ENCODE assay signal across 8 cellular contexts in genomic region chr1:203338335-203339036, GRCh38. TPM values are rescaled to one million over a fixed set of nuclear protein-coding genes. Genes with fewer than 3 reads are reported as not detected.
DNase-seq lines count a peak whose midpoint lies in the region; ATAC-seq and TF ChIP-seq lines count a peak whose summit lies in the region.

No MANE protein-coding gene starts in this region.

- peaks cover 81% of the 10 kb centered on the region for H3K27me3 Mint-ChIP-seq in Calu3 (ENCODE audit: unreplicated experiment)
- peaks cover 4% of the 10 kb centered on the region for H3K27me3 Mint-ChIP-seq in activated T-cell treated with anti-CD3 and anti-CD28 coated beads, Interleukin-2, amount 50 U/mL, for 4 hours (ENCODE audit: low read depth)

- no peaks in the 10 kb centered on the region for H4K20me1 ChIP-seq in PC-3 (ENCODE audit: low read length)
- H4K20me1 ChIP-seq in fibroblast of lung (ENCODE audit: control insufficient read depth, extremely low read depth, insufficient read depth, low read length), result no peaks in the 10 kb centered on the region
- H4K20me1 ChIP-seq in neural cell (ENCODE audit: insufficient read depth), result no peaks in the 10 kb centered on the region

- no peaks in the 10 kb centered on the region for H3K9me3 Mint-ChIP-seq in Calu3 (ENCODE audit: low read depth, unreplicated experiment)
- H3K9me3 Mint-ChIP-seq in activated T-cell treated with anti-CD3 and anti-CD28 coated beads, Interleukin-2, amount 50 U/mL, for 4 hours, result no peaks in the 10 kb centered on the region

- CTCF ChIA-PET in Calu3 (lab: Charles Lee) (interaction anchor here (0.7 to 4.9 kb wide), 7 partner anchors 11 to 336 kb away, joined by 4 to 24 read pairs (median 9); no protein-coding TSS in a partner anchor), PC-3 (lab: Charles Lee) (interaction anchor here (0.7 to 0.9 kb wide), 4 partner anchors 32 to 132 kb away, joined by 3 to 11 read pairs (median 5); no protein-coding TSS in a partner anchor)

- no TSS peak for BruUV-seq in Calu3 (replicated peaks; lab: Mats Ljungman, UMichigan)
- no TSS peak for BruUV-seq in PC-3 (replicated peaks; lab: Mats Ljungman, UMichigan)

- H3K9me3 ChIP-seq in PC-3 (ENCODE audit: low read length), result no peaks in the 10 kb centered on the region
- H3K9me3 ChIP-seq in fibroblast of lung (ENCODE audit: control insufficient read depth, insufficient read depth, low read depth, low read length), result no peaks in the 10 kb centered on the region
- H3K9me3 ChIP-seq in neural cell (ENCODE audit: low read length), result no peaks in the 10 kb centered on the region
- no peaks in the 10 kb centered on the region for H3K9me3 ChIP-seq in aorta (ENCODE audit: control insufficient read depth, low read length)

- H3K79me2 ChIP-seq in PC-3 (ENCODE audit: low read length) (no peaks in the 10 kb centered on the region), fibroblast of lung (ENCODE audit: control insufficient read depth, insufficient read depth, low read length) (no peaks in the 10 kb centered on the region), neural cell (replicated peaks; ENCODE audit: insufficient read depth, low read length) (no peaks in the 10 kb centered on the region)

- no peaks in the 10 kb centered on the region for H3K4me1 Mint-ChIP-seq in Calu3 (ENCODE audit: low read depth, unreplicated experiment)
- peaks cover 19% of the 10 kb centered on the region for H3K4me1 Mint-ChIP-seq in activated T-cell treated with anti-CD3 and anti-CD28 coated beads, Interleukin-2, amount 50 U/mL, for 4 hours (ENCODE audit: low read depth)

- no peak overlapping the region for H3K9ac ChIP-seq in PC-3 (ENCODE audit: low read length)
- no peak overlapping the region for H3K9ac ChIP-seq in fibroblast of lung (ENCODE audit: insufficient read depth, low read length)
- no peak overlapping the region for H3K9ac ChIP-seq in neural cell (ENCODE audit: low read length)

- TF ChIP-seq EP300 in neural cell (conservative IDR thresholded peaks at IDR 0.05; ENCODE audit: poor library complexity, severe bottlenecking), result no peak

- TF ChIP-seq CTCF in Calu3 (IDR thresholded peaks at IDR 0.05; ENCODE audit: unreplicated experiment) (peak; percentile 76), PC-3 (conservative IDR thresholded peaks at IDR 0.05; ENCODE audit: low read depth, low read length) (peak; percentile 78), fibroblast of lung (conservative IDR thresholded peaks at IDR 0.05 in 1 of 2, IDR thresholded peaks at IDR 0.05 in 1 of 2; ENCODE audit: low read depth in 1 of 2, low read length in 2 of 2) (peak; percentile 94 to 98), neural cell (IDR thresholded peaks at IDR 0.05; ENCODE audit: poor library complexity, severe bottlenecking) (peak; percentile 68)

- H2AFZ ChIP-seq in PC-3 (ENCODE audit: low read length) (no peak overlapping the region), fibroblast of lung (ENCODE audit: low read length) (no peak overlapping the region), neural cell (ENCODE audit: low read depth, low read length) (no peak overlapping the region)

- ATAC-seq in PC-3, result peak; percentile 35
- peak; percentile 59 to 74 for ATAC-seq in activated T-cell treated with anti-CD3 and anti-CD28 coated beads, Interleukin-2, amount 50 U/mL, for 4 hours
- peak; percentile 80 for ATAC-seq in aorta (ENCODE audit: low FRiP score)
- ATAC-seq in HG02885 (IDR thresholded peaks at IDR 0.05; ENCODE audit: poor library complexity, unreplicated experiment), result no peak

- H3K36me3 Mint-ChIP-seq in Calu3 (ENCODE audit: insufficient read depth, unreplicated experiment), result peaks cover 5% of the 10 kb centered on the region
- no peaks in the 10 kb centered on the region for H3K36me3 Mint-ChIP-seq in activated T-cell treated with anti-CD3 and anti-CD28 coated beads, Interleukin-2, amount 50 U/mL, for 4 hours (ENCODE audit: insufficient read depth)

- H3K4me1 ChIP-seq in PC-3 (ENCODE audit: insufficient read depth, low read length), result no peaks in the 10 kb centered on the region; the same call in 1 of the 2 replicates
- no peaks in the 10 kb centered on the region for H3K4me1 ChIP-seq in fibroblast of lung (ENCODE audit: control insufficient read depth, extremely low read depth, insufficient read depth, low read length)
- no peaks in the 10 kb centered on the region for H3K4me1 ChIP-seq in aorta (ENCODE audit: control insufficient read depth in 1 of 2, insufficient read depth in 2 of 2, low read length in 2 of 2)

- no peak overlapping the region for H3K4me3 Mint-ChIP-seq in Calu3 (ENCODE audit: low read depth, unreplicated experiment)
- H3K4me3 Mint-ChIP-seq in activated T-cell treated with anti-CD3 and anti-CD28 coated beads, Interleukin-2, amount 50 U/mL, for 4 hours, result no peak overlapping the region

- H3K9me2 ChIP-seq in PC-3 (replicated peaks; ENCODE audit: low read length) (no peaks in the 10 kb centered on the region), neural cell (ENCODE audit: insufficient read depth, low read length) (no peaks in the 10 kb centered on the region)

- peak; percentile 54 for DNase-seq in Calu3
- DNase-seq in HT-29 (ENCODE audit: low spot score), result peak; percentile 65
- DNase-seq in PC-3, result peak; percentile 73
- DNase-seq in activated T-cell treated with anti-CD3 and anti-CD28 coated beads, Interleukin-2, amount 50 U/mL, for 4 hours, result peak; percentile 50
- DNase-seq in fibroblast of lung (ENCODE audit: low read depth in 2 of 2), result peak; percentile 45 to 75
- peak in 1 of 2 donors; percentile 64 for DNase-seq in aorta

- WGBS in aorta, 2 donors, result 54 to 63% methylated on average over 16 to 18 of the region's 18 CpGs

- peak; percentile 59 for TF ChIP-seq RAD21 in neural cell (conservative IDR thresholded peaks at IDR 0.05)

- H3K4me3 ChIP-seq in PC-3 (ENCODE audit: low read length) (no peak overlapping the region), fibroblast of lung (replicated peaks in 1 of 4; ENCODE audit: control extremely low read depth in 1 of 4, insufficient read depth in 1 of 4, low read depth in 3 of 4, low read length in 4 of 4) (no peak overlapping the region), neural cell (ENCODE audit: low read length) (no peak overlapping the region), aorta (ENCODE audit: low read length in 2 of 2) (no peak overlapping the region)

- H3K36me3 ChIP-seq in PC-3 (ENCODE audit: low read depth, low read length) (no peaks in the 10 kb centered on the region), fibroblast of lung (ENCODE audit: control insufficient read depth, insufficient read depth, low read length) (no peaks in the 10 kb centered on the region), neural cell (ENCODE audit: insufficient read depth, low read length) (no peaks in the 10 kb centered on the region), aorta (ENCODE audit: control insufficient read depth in 1 of 2, insufficient read depth in 2 of 2, low read length in 1 of 2) (no peaks in the 10 kb centered on the region)

- no peak overlapping the region for H3K27ac Mint-ChIP-seq in Calu3 (ENCODE audit: unreplicated experiment)

- H3K27me3 ChIP-seq in PC-3 (ENCODE audit: low read length) (0 out of 2 replicates have a peak, but pooled peaks cover 8% of the 10 kb centered on the region), fibroblast of lung (ENCODE audit: control insufficient read depth, insufficient read depth, low read length) (peaks cover 24% of the 10 kb centered on the region), neural cell (ENCODE audit: insufficient read depth, low read depth, low read length) (no peaks in the 10 kb centered on the region), aorta (ENCODE audit: control insufficient read depth in 1 of 2, insufficient read depth in 2 of 2, low read length in 1 of 2) (no peaks in the 10 kb centered on the region)

- H3K4me2 ChIP-seq in PC-3 (ENCODE audit: low read length) (no peak overlapping the region), fibroblast of lung (ENCODE audit: extremely low read depth, insufficient read depth, low read length) (no peak overlapping the region), neural cell (ENCODE audit: low read length) (no peak overlapping the region)

- H3K27ac ChIP-seq in PC-3 (ENCODE audit: low read length) (no peak overlapping the region), fibroblast of lung (ENCODE audit: insufficient read depth, low read length) (no peak overlapping the region), neural cell (ENCODE audit: low read length) (no peak overlapping the region), aorta (ENCODE audit: low read depth in 1 of 2, low read length in 2 of 2) (peak overlapping the region in 1 of 2 donors; percentile 14)

- POLR2A ChIA-PET in PC-3 (lab: Charles Lee; ENCODE audit: unreplicated experiment), result no interaction called here

- H3F3A ChIP-seq in PC-3 (ENCODE audit: low read length, unreplicated experiment), result no peaks in the 10 kb centered on the region
- H3F3A ChIP-seq in neural cell (ENCODE audit: insufficient read depth, low read length, poor library complexity, severe bottlenecking), result no peaks in the 10 kb centered on the region

- intact Hi-C loops in Calu3 (cut with micrococcal nuclease; ENCODE audit: unreplicated experiment), result no loop called here
- intact Hi-C loops in PC-3 (cut with micrococcal nuclease), result loop anchor here (1.0 kb wide), 1 partner anchor 65 kb away; no protein-coding TSS in a partner anchor
- intact Hi-C loops in aorta (cut with DNase I), result loop anchor here (1.0 to 2.0 kb wide), 2 partner anchors 66 to 67 kb away; no protein-coding TSS in a partner anchor

RNA-seq across cellular contexts. Expression of gene FMOD, which starts 12.4 kb away (rescaled TPM):
- not detected in 2 replicates for total RNA-seq in Calu3 (2022)
- total RNA-seq in HT-29 (2014; rRNA removed; shearing (Covaris generic)), result 0.10 TPM in 1 of 2 replicates, not detected in the other
- total RNA-seq in PC-3 (2014; rRNA removed), result not detected in 2 replicates
- total RNA-seq in activated T-cell treated with anti-CD3 and anti-CD28 coated beads, Interleukin-2, amount 50 U/mL, for 4 hours, result 1 to 10 TPM in 1 of 3 donors, under 1 TPM in 2; 0.19 to 1.1 (median 0.26) TPM
- total RNA-seq in fibroblast of lung, result 3.3 and 15.4 TPM in 2 replicates
- polyA plus RNA-seq in fibroblast of lung, result 2.9 and 9.0 TPM in 2 replicates
- 2.1 and 7.2 TPM in 2 replicates for polyA plus RNA-seq in fibroblast of lung (2012)
- polyA minus RNA-seq in fibroblast of lung (ENCODE audit: low replicate concordance), result 2.3 and 4.2 TPM in 2 replicates
- not detected in 2 replicates for polyA plus RNA-seq in neural cell
- not detected in 2 replicates for polyA minus RNA-seq in neural cell
- 100 to 1,000 TPM; 204 to 353 TPM for total RNA-seq in aorta
- 100 to 1,000 TPM; 159 to 177 TPM for polyA plus RNA-seq in aorta

RNA-seq across cellular contexts. Expression of gene BTG2, which starts 33.2 kb away (rescaled TPM):
- total RNA-seq in Calu3 (2022) (2.7 and 4.9 TPM in 2 replicates), PC-3 (2014; rRNA removed) (2.2 and 2.4 TPM in 2 replicates), fibroblast of lung (20.3 and 26.3 TPM in 2 replicates), aorta (100 to 1,000 TPM in 1 of 2 donors, 10 to 100 TPM in 1; 51.6 to 302 TPM)
- 103 and 116 TPM in 2 replicates for total RNA-seq in HT-29 (2014; rRNA removed; shearing (Covaris generic))
- total RNA-seq in activated T-cell treated with anti-CD3 and anti-CD28 coated beads, Interleukin-2, amount 50 U/mL, for 4 hours, result 100 to 1,000 TPM in 1 of 3 donors, 10 to 100 TPM in 2; 73.0 to 101 (median 80.5) TPM
- polyA plus RNA-seq in fibroblast of lung (9.8 and 12.2 TPM in 2 replicates), neural cell (2.4 and 4.1 TPM in 2 replicates), aorta (100 to 1,000 TPM in 1 of 2 donors, 10 to 100 TPM in 1; 36.2 to 117 TPM)
- polyA plus RNA-seq in fibroblast of lung (2012), result 6.7 and 9.3 TPM in 2 replicates
- polyA minus RNA-seq in fibroblast of lung (ENCODE audit: low replicate concordance) (4.1 and 9.1 TPM in 2 replicates), neural cell (7.8 and 9.0 TPM in 2 replicates)

Comparison
In these comparisons a context has a peak if more than half of its experiments do, and no peak if none do; other contexts are left out.
1. RNA of gene FMOD, which starts 12.4 kb away (total RNA-seq): 204 to 353 TPM in aorta; 3.3 to 15.4 TPM in fibroblast of lung, 0.19 to 1.1 TPM in activated T-cell treated with anti-CD3 and anti-CD28 coated beads, Interleukin-2, amount 50 U/mL, for 4 hours, not detected in Calu3, 0.10 TPM in HT-29 and not detected in PC-3; every median in the first group is over 10 times any median in the second.
2. Peak in every context shown above with its lines, with median percentiles within 50 percentile points of each other: CTCF ChIP-seq.